9 cellular contexts compared by ENCODE assay signal in genomic region chr2:214069254-214069653, GRCh38.
DNase-seq lines count a peak whose midpoint lies in the region; ATAC-seq, FAIRE-seq and TF ChIP-seq lines count a peak whose summit lies in the region.
"Had no signal": no experiment of that assay in that cellular context is flagged by ENCODE, and none has a peak within 500 bp of the region (broad histone marks: within the 10 kb centered on the region; RNA-seq: fewer than 3 reads in every experiment).

No MANE protein-coding gene starts in this region.

- H3K4me3 Mint-ChIP-seq in progenitor cell of endocrine pancreas (ENCODE audit: low read depth): no peak overlapping the region

- peaks cover 0 to 4% of the 10 kb centered on the region in 2 experiments; a peak in 3 of 4 replicates for H3K4me1 ChIP-seq in SK-N-SH (ENCODE audit: control insufficient read depth in 1 of 2, insufficient read depth in 2 of 2, low read depth in 1 of 2, low read length in 1 of 2)

- H3K27me3 Mint-ChIP-seq in progenitor cell of endocrine pancreas: no peaks in the 10 kb centered on the region

- H4K20me1 ChIP-seq in SK-N-SH (ENCODE audit: insufficient read depth): no peaks in the 10 kb centered on the region

- H3K9me3 Mint-ChIP-seq in progenitor cell of endocrine pancreas (ENCODE audit: low read depth): no peaks in the 10 kb centered on the region

- no peaks in the 10 kb centered on the region for H3K9me3 ChIP-seq in SK-N-SH

- DNase-seq in GM04503 (ENCODE audit: low read depth) (peak; percentile 93), SK-N-SH (peak; percentile 14), islet precursor cell (peak; percentile 90), progenitor cell of endocrine pancreas (ENCODE audit: low spot score, unreplicated experiment) (no peak), D721Med (ENCODE audit: insufficient read length, low spot score) (no peak)
- no peak for DNase-seq in stimulated activated CD4-positive, alpha-beta T cell treated with anti-CD3 and anti-CD28 coated beads, Interleukin-1b, Interleukin-23, amount 100 ng/mL, for 48 hours

- H3K36me3 ChIP-seq in SK-N-SH (replicated peaks in 1 of 2; ENCODE audit: control insufficient read depth in 1 of 2, insufficient read depth in 2 of 2, low read length in 1 of 2): no peaks in the 10 kb centered on the region

- peaks cover 4% of the 10 kb centered on the region for H3K4me1 Mint-ChIP-seq in progenitor cell of endocrine pancreas (ENCODE audit: low read depth)

- CTCF ChIA-PET in SK-N-SH (lab: Yijun Ruan, JAX): interaction anchor here (1.7 kb wide), 1 partner anchor 10 kb away, joined by 6 read pairs; no protein-coding TSS in a partner anchor

- peak overlapping the region; percentile 74 for H3K9ac ChIP-seq in SK-N-SH
- H3K9ac ChIP-seq: KMS-11 had no signal

- ATAC-seq in HG02852 (IDR thresholded peaks at IDR 0.05; ENCODE audit: unreplicated experiment): peak; percentile 81
- no peak for ATAC-seq in GM18519 (IDR thresholded peaks at IDR 0.05; ENCODE audit: low FRiP score, unreplicated experiment)

- peak overlapping the region in 1 of 2 experiments; percentile 29; a peak in 1 of 4 replicates for H3K4me3 ChIP-seq in SK-N-SH (ENCODE audit: low read depth in 2 of 2, low read length in 1 of 2)

- peak in 1 of 2 experiments; percentile 95; a peak in 3 of 4 replicates for TF ChIP-seq EP300 in SK-N-SH (IDR thresholded peaks at IDR 0.05; ENCODE audit: borderline replicate concordance in 1 of 2, low read depth in 1 of 2, low read length in 1 of 2)

- peak overlapping the region; percentile 53; the same call in 1 of the 2 replicates for H2AFZ ChIP-seq in SK-N-SH (ENCODE audit: low read depth)

- 0% methylated on average over 2 of the region's 2 CpGs for WGBS in SK-N-SH (ENCODE audit: low lambda C conversion rate)

- no peaks in the 10 kb centered on the region for H3K9me2 ChIP-seq in SK-N-SH

- H3K27me3 ChIP-seq in SK-N-SH (ENCODE audit: insufficient read depth): no peaks in the 10 kb centered on the region

- no peak overlapping the region for H3K27ac Mint-ChIP-seq in progenitor cell of endocrine pancreas

- peak overlapping the region; percentile 47 to 98 for H3K27ac ChIP-seq in SK-N-SH (ENCODE audit: low read depth in 2 of 2, low read length in 1 of 2)
- H3K27ac ChIP-seq: KMS-11 had no signal

- TF ChIP-seq CTCF in SK-N-SH (IDR thresholded peaks at IDR 0.05) (no peak), progenitor cell of endocrine pancreas (IDR thresholded peaks at IDR 0.05; ENCODE audit: unreplicated experiment) (no peak), D721Med (IDR thresholded peaks at IDR 0.05; ENCODE audit: insufficient read depth, missing control alignments) (no peak)

- H3K4me2 ChIP-seq in SK-N-SH: peak overlapping the region; percentile 54; the same call in 1 of the 2 replicates
- H3K4me2 ChIP-seq: KMS-11 had no signal

- FAIRE-seq in D721Med (lab: Jason Lieb, UNC): no peak

- H3K79me2 ChIP-seq in SK-N-SH (ENCODE audit: insufficient read depth): no peaks in the 10 kb centered on the region

- H3K36me3 Mint-ChIP-seq in progenitor cell of endocrine pancreas (ENCODE audit: insufficient read depth): no peaks in the 10 kb centered on the region

- peaks cover 8% of the 10 kb centered on the region for H3F3A ChIP-seq in SK-N-SH (replicated peaks; ENCODE audit: insufficient read depth)

- peak; percentile 11; the same call in 1 of the 2 replicates for TF ChIP-seq RAD21 in SK-N-SH (IDR thresholded peaks at IDR 0.05; ENCODE audit: low read length)

- POLR2A ChIA-PET in SK-N-SH (lab: Yijun Ruan, JAX): no interaction called here

TF ChIP-seq in SK-N-SH, 30 proteins besides CTCF, POLR2A, EP300 and RAD21 (continues in another document):
- peak; percentile 94 for TF ChIP-seq TCF12 (IDR thresholded peaks at IDR 0.05)
- peak; percentile 52; the same call in 1 of the 2 replicates for TF ChIP-seq SIN3A (IDR thresholded peaks at IDR 0.05; ENCODE audit: borderline replicate concordance, low read depth, low read length)
- TF ChIP-seq YY1 (IDR thresholded peaks at IDR 0.05; ENCODE audit: low read depth): no peak
- no peak for TF ChIP-seq IRF3 (IDR thresholded peaks at IDR 0.05; ENCODE audit: low read depth, low read length)
- peak; percentile 39; the same call in 1 of the 2 replicates for TF ChIP-seq MEF2A (IDR thresholded peaks at IDR 0.05; ENCODE audit: borderline replicate concordance, low read depth)
- TF ChIP-seq EZH2phosphoT487 (IDR thresholded peaks at IDR 0.05; ENCODE audit: borderline replicate concordance, low read depth): no peak
- TF ChIP-seq POLR2AphosphoS5 (IDR thresholded peaks at IDR 0.05; ENCODE audit: low read depth, low read length): peak; percentile 67; the same call in 1 of the 2 replicates
- peak; percentile 100 for TF ChIP-seq FOSL2 (IDR thresholded peaks at IDR 0.05; ENCODE audit: borderline replicate concordance, low read depth)
- peak; percentile 93 for TF ChIP-seq NFIC (IDR thresholded peaks at IDR 0.05; ENCODE audit: borderline replicate concordance)
- TF ChIP-seq GABPA (IDR thresholded peaks at IDR 0.05; ENCODE audit: low read depth): no peak
- peak; percentile 92 for TF ChIP-seq RXRA (IDR thresholded peaks at IDR 0.05; ENCODE audit: borderline replicate concordance, low read depth)
- peak; percentile 98 for TF ChIP-seq JUND (IDR thresholded peaks at IDR 0.05)
- 0 out of 2 replicates have a peak, but pooled peaks have one; percentile 42 for TF ChIP-seq FOXM1 (IDR thresholded peaks at IDR 0.05; ENCODE audit: low read depth)
- no peak for TF ChIP-seq NRF1 (IDR thresholded peaks at IDR 0.05; ENCODE audit: low read depth, low read length)
- peak; percentile 39 for TF ChIP-seq ELF1 (IDR thresholded peaks at IDR 0.05)
- peak; percentile 86; the same call in 1 of the 2 replicates for TF ChIP-seq TEAD4 (IDR thresholded peaks at IDR 0.05; ENCODE audit: borderline replicate concordance, insufficient read depth)
- 0 out of 2 replicates have a peak, but pooled peaks have one; percentile 36 for TF ChIP-seq USF1 (IDR thresholded peaks at IDR 0.05; ENCODE audit: borderline replicate concordance, low read depth)
- peak; percentile 31; the same call in 1 of the 2 replicates for TF ChIP-seq GATA2 (CRISPR knock-in tag; IDR thresholded peaks at IDR 0.05)
- peak; percentile 89 for TF ChIP-seq PBX3 (IDR thresholded peaks at IDR 0.05)
- 0 out of 2 replicates have a peak, but pooled peaks have one; percentile 73 for TF ChIP-seq ZBTB33 (IDR thresholded peaks at IDR 0.05; ENCODE audit: borderline replicate concordance, low read depth)
- peak; percentile 44; the same call in 1 of the 2 replicates for TF ChIP-seq MAX (IDR thresholded peaks at IDR 0.05; ENCODE audit: low read depth)
- no peak for TF ChIP-seq CHD2 (IDR thresholded peaks at IDR 0.05; ENCODE audit: low read length, partially characterized antibody)
- no peak for TF ChIP-seq TAF1 (IDR thresholded peaks at IDR 0.05; ENCODE audit: borderline replicate concordance, low read depth, low read length)

Comparison
In these comparisons a context has a peak if more than half of its experiments do, and no peak if none do; other contexts are left out.
1. DNase-seq: peak in GM04503 (single experiment), SK-N-SH (single experiment) and islet precursor cell (single experiment); none in stimulated activated CD4-positive, alpha-beta T cell treated with anti-CD3 and anti-CD28 coated beads, Interleukin-1b, Interleukin-23, amount 100 ng/mL, for 48 hours (single experiment), progenitor cell of endocrine pancreas (single experiment) and D721Med (single experiment).